ENCODE assay signal across 30 cellular contexts in genomic region chr1:180183426-180183825, GRCh38. TPM values are rescaled to one million over a fixed set of nuclear protein-coding genes. Genes with fewer than 3 reads are reported as not detected.
"Had no signal": no experiment of that assay in that cellular context is flagged by ENCODE, and none has a peak within 500 bp of the region (broad histone marks: within the 10 kb centered on the region; RNA-seq: fewer than 3 reads in every experiment).

No MANE protein-coding gene starts in this region.

- H3K27me3 ChIP-seq: brain microvascular endothelial cell, MG63, Peyer's patch, SJCRH30 had no signal

- H3K4me3 Mint-ChIP-seq: activated CD4-positive, alpha-beta T cell treated with anti-CD3 and anti-CD28 coated beads, Interleukin-2, amount 10 ng/mL, durations not matched to agents 7 days and 5 days; activated CD8-positive, alpha-beta T cell treated with anti-CD3 and anti-CD28 coated beads, Interleukin-2, amount 10 ng/mL, durations not matched to agents 7 days and 5 days; activated naive CD4-positive, alpha-beta T cell treated with anti-CD3 and anti-CD28 coated beads, Interleukin-2, amount 50 U/mL, for 24 hours; IgD-negative memory B cell had no signal

- H3K27me3 Mint-ChIP-seq: activated CD4-positive, alpha-beta T cell treated with anti-CD3 and anti-CD28 coated beads, Interleukin-2, amount 10 ng/mL, durations not matched to agents 7 days and 5 days; activated naive CD4-positive, alpha-beta T cell treated with anti-CD3 and anti-CD28 coated beads, Interleukin-2, amount 50 U/mL, for 24 hours; IgD-negative memory B cell had no signal

- H3K9me3 Mint-ChIP-seq: activated CD4-positive, alpha-beta T cell treated with anti-CD3 and anti-CD28 coated beads, Interleukin-2, amount 10 ng/mL, durations not matched to agents 7 days and 5 days; activated naive CD4-positive, alpha-beta T cell treated with anti-CD3 and anti-CD28 coated beads, Interleukin-2, amount 50 U/mL, for 24 hours; IgD-negative memory B cell had no signal

- H3K27ac Mint-ChIP-seq: activated CD4-positive, alpha-beta T cell treated with anti-CD3 and anti-CD28 coated beads, Interleukin-2, amount 10 ng/mL, durations not matched to agents 7 days and 5 days; activated CD8-positive, alpha-beta T cell treated with anti-CD3 and anti-CD28 coated beads, Interleukin-2, amount 10 ng/mL, durations not matched to agents 7 days and 5 days; activated naive CD4-positive, alpha-beta T cell treated with anti-CD3 and anti-CD28 coated beads, Interleukin-2, amount 50 U/mL, for 24 hours; IgD-negative memory B cell had no signal

- H3K9me3 ChIP-seq: MG63, Peyer's patch, SJCRH30 had no signal

- H3K4me1 ChIP-seq: Peyer's patch had no signal

- DNase-seq: activated CD4-positive, alpha-beta T cell treated with anti-CD3 and anti-CD28 coated beads, Interleukin-2, amount 10 ng/mL, durations not matched to agents 7 days and 5 days; activated CD4-positive, alpha-beta T cell treated with anti-CD3 and anti-CD28 coated beads, Interleukin-2, amount 50 U/mL, for 48 hours; activated CD8-positive, alpha-beta memory T cell treated with anti-CD3 and anti-CD28 coated beads, Interleukin-2, amount 50 U/mL, for 48 hours; activated CD8-positive, alpha-beta T cell treated with anti-CD3 and anti-CD28 coated beads, Interleukin-2, amount 10 ng/mL, durations not matched to agents 7 days and 5 days; activated effector memory CD4-positive, alpha-beta T cell treated with Interleukin-2 at 50 U/mL for 16 hours; activated T-cell treated with anti-CD3 and anti-CD28 coated beads, Interleukin-2, amount 50 U/mL, for 48 hours; brain microvascular endothelial cell; central memory CD4-positive, alpha-beta T cell; Karpas-422; KBM-7; MG63; NCI-H1048; NCI-H1105 treated with DMSO at 0.1 percent for 48 hours; NCI-H1436; NCI-H1930; NCI-H345; NCI-H748 treated with DMSO at 0.1 percent for 48 hours; NK-92 treated with Interleukin-12 subunit alpha and Interleukin-12 subunit beta, amount 100 ng/mL, for 24 hours; PC-3; RPMI8226; SHP77; SJCRH30; T1000; WERI-Rb-1 had no signal

- H3K36me3 ChIP-seq: SJCRH30 had no signal

- ATAC-seq: activated CD8-positive, alpha-beta T cell treated with anti-CD3 and anti-CD28 coated beads, Interleukin-2, amount 10 ng/mL, durations not matched to agents 7 days and 5 days; PC-3 had no signal

- H3K27ac ChIP-seq: brain microvascular endothelial cell, Peyer's patch, SJCRH30, SK-N-MC, WERI-Rb-1 had no signal

- H3K4me1 Mint-ChIP-seq: activated CD4-positive, alpha-beta T cell treated with anti-CD3 and anti-CD28 coated beads, Interleukin-2, amount 10 ng/mL, durations not matched to agents 7 days and 5 days; activated naive CD4-positive, alpha-beta T cell treated with anti-CD3 and anti-CD28 coated beads, Interleukin-2, amount 50 U/mL, for 24 hours; IgD-negative memory B cell had no signal

- H3K4me3 ChIP-seq: MG63, Peyer's patch, SJCRH30, SK-N-MC had no signal

RNA-seq across cellular contexts. Expression of gene LHX4, which starts 46.6 kb away (rescaled TPM):
- total RNA-seq: activated CD4-positive, alpha-beta T cell treated with anti-CD3 and anti-CD28 coated beads, Interleukin-2, amount 10 ng/mL, durations not matched to agents 7 days and 5 days; activated CD8-positive, alpha-beta T cell treated with anti-CD3 and anti-CD28 coated beads, Interleukin-2, amount 10 ng/mL, durations not matched to agents 7 days and 5 days; T-helper 1 cell treated with Interleukin-12 subunit alpha and Interleukin-12 subunit beta and Interleukin-4 antibody, amounts not matched to agents 30 ng/mL and 1 ng/mL, for 36 hours; T-helper 2 cell treated with Interferon-gamma antibody and Interleukin-4, amounts not matched to agents 100 ng/mL and 5 ng/mL, for 36 hours had no signal
